Comparison of ENCODE assay signal across 24 cellular contexts in genomic region chr3:168895419-168895818, GRCh38.
A peak's percentile ranks its signal among the peaks of the same experiment; 100 is the strongest.
DNase-seq lines count a peak whose midpoint lies in the region; ATAC-seq, FAIRE-seq and TF ChIP-seq lines count a peak whose summit lies in the region.
"Had no signal": no experiment of that assay in that cellular context is flagged by ENCODE, and none has a peak within 500 bp of the region (broad histone marks: within the 10 kb centered on the region; RNA-seq: fewer than 3 reads in every experiment).

No MANE protein-coding gene starts in this region.

- TF ChIP-seq POLR2A in thyroid gland (IDR thresholded peaks at IDR 0.05), result no peak

- 95 to 98% methylated on average over 1 of the region's 1 CpG for WGBS in pancreas, 2 donors
- 94 to 96% methylated on average over 1 of the region's 1 CpG for WGBS in thyroid gland, 2 donors

- no peak for TF ChIP-seq CTCF in pancreas (IDR thresholded peaks at IDR 0.05)
- TF ChIP-seq CTCF in thyroid gland (IDR thresholded peaks at IDR 0.05), result no peak

- H3K4me3 ChIP-seq in pancreas (no peak overlapping the region), thyroid gland (replicated peaks in 1 of 3) (no peak overlapping the region)
- H3K4me3 ChIP-seq: A549, GM23248 had no signal

- intact Hi-C loops in pancreas (cut with DNase I), result no loop called here
- intact Hi-C loops in thyroid gland (cut with DNase I), result no loop called here

- H3K27ac ChIP-seq in pancreas, result no peak overlapping the region
- no peak overlapping the region for H3K27ac ChIP-seq in thyroid gland
- H3K27ac ChIP-seq: 22Rv1, A549, GM23248 had no signal

- no peaks in the 10 kb centered on the region for H3K36me3 ChIP-seq in pancreas
- H3K36me3 ChIP-seq in thyroid gland, result no peaks in the 10 kb centered on the region

- peak; percentile 97 for FAIRE-seq in A204.1 (lab: Jason Lieb, UNC)
- peak; percentile 82 for FAIRE-seq in TTC549 (lab: Jason Lieb, UNC)
- peak; percentile 94 for FAIRE-seq in endometrium (lab: Jason Lieb, UNC)
- FAIRE-seq in pancreas (lab: Jason Lieb, UNC), result peak; percentile 91
- no peak for FAIRE-seq in HTR-8/SVneo (lab: Jason Lieb, UNC)
- FAIRE-seq: A549, GM12892, GM19239, H1 had no signal

- H3K9me3 ChIP-seq in pancreas (no peaks in the 10 kb centered on the region), thyroid gland (no peaks in the 10 kb centered on the region)
- H3K9me3 ChIP-seq: A549 had no signal

- H3K4me1 ChIP-seq in pancreas (no peaks in the 10 kb centered on the region), thyroid gland (no peaks in the 10 kb centered on the region)
- H3K4me1 ChIP-seq: A549 had no signal

- no peak for DNase-seq in pancreas
- DNase-seq in thyroid gland, result no peak
- no peak for DNase-seq in HTR-8/SVneo (ENCODE audit: insufficient read length, low spot score)
- no peak for DNase-seq in activated T-cell treated with anti-CD3 and anti-CD28 coated beads, Interleukin-2, amount 50 U/mL, for 48 hours
- DNase-seq in mesenteric fat pad (ENCODE audit: low spot score), result no peak
- DNase-seq: ACHN; AML-193; C1 segment of cervical spinal cord; Calu3; CD4-positive, alpha-beta memory T cell; COR-L47; DMS53; DMS79 treated with DMSO at 0.1 percent for 48 hours; GM23248; H7; HCEC 1CT had no signal

- ATAC-seq in pancreas, result no peak
- ATAC-seq: A549 had no signal

- H3K27me3 ChIP-seq in pancreas, result no peaks in the 10 kb centered on the region
- H3K27me3 ChIP-seq in thyroid gland, result no peaks in the 10 kb centered on the region
